1 cellular context compared by ENCODE assay signal in the genomic region with DNA sequence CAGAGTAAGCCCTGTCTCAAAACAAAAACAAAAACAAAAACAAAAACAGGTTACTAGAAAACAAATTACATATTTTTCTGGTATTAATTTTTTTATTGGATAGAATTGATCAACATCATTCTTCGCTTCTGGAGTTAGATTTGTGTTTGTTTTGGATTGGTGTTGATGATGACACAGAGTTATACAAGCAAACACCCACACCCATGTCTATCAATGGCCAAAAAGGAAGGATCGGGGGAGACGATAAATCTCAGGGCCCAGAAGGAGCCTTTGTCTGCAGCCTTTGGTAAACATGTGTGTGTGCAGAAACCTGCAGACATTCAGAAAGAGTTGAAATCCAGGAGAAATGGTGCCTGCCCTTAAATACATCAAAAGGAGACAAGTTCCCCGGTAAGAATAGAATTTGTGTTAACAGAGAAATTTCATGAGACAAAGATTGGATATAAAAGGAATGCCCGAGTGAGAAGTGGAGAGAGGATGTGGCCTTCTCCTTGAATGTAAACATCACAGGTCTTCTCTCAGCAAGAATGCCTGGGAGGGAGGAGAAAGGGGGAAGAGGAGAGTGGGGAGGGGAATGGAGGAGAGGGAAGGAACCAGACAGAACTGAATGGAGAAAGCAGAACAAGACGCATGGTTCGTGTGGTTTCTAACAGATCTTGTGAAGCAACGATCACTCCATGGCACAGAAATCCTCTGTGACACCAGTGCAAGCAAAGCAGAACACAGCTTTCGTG.
TF ChIP-seq lines count a peak whose summit lies in the region.

No MANE protein-coding gene starts in this region.

TF ChIP-seq in H1, 55 proteins besides CTCF, POLR2A, EP300 and RAD21 (continued from another document):
- TF ChIP-seq CHD7 (IDR thresholded peaks at IDR 0.05; ENCODE audit: insufficient replicate concordance, low read length) (no peak), KDM5A (IDR thresholded peaks at IDR 0.05; ENCODE audit: low read length) (no peak), TCF12 (IDR thresholded peaks at IDR 0.05; ENCODE audit: low read depth, low read length) (no peak), MAFK (IDR thresholded peaks at IDR 0.05; ENCODE audit: low read depth, low read length) (no peak), NANOG (IDR thresholded peaks at IDR 0.05; ENCODE audit: insufficient read depth, low read depth, low read length, poor library complexity, severe bottlenecking) (no peak), SP4 (IDR thresholded peaks at IDR 0.05; ENCODE audit: low read length) (no peak), CEBPB (IDR thresholded peaks at IDR 0.05; ENCODE audit: low read depth, low read length) (no peak), GABPA (IDR thresholded peaks at IDR 0.05; ENCODE audit: borderline replicate concordance, insufficient read depth, low read length) (no peak)
